Comparison of ENCODE assay signal across 1 cellular context in the genomic region with DNA sequence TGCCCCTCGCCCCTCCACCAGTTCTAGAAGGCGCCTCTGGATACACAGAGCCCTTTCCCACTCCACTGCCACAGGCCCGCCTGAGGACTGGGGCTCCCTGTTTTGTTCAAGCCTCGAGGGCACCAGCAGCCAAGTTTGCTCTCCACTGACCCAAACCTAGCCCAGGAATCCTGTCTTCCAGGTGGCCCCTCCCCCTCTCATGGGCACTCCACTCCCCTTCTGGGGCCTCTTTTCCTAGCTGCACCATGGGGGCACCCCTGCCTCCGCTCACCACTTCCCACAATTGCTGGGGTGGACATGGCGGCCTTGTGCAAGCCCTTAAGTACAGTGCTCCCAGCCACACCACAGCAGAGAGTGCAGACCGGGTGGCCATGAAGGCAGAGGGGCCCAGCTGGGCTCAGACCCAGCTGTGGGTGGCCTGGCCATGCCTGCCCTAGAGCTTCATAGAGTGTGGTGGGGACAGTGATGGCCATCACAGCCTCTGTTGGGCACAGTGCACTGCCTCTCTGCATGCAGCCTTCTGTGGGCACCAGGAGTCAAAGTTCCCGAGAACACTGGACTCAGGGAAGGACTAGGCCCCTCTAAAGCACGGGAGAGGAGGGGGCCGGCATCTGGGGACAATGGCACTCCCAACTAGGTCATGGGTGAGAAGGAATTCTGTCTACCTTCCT.
TF ChIP-seq lines count a peak whose summit lies in the region.

No MANE protein-coding gene starts in this region.

TF ChIP-seq in WTC11, 78 proteins besides CTCF, POLR2A, EP300 and RAD21:
- TF ChIP-seq SOX15 (CRISPR knock-in tag; IDR thresholded peaks at IDR 0.05) (no peak), ZNF396 (CRISPR knock-in tag; IDR thresholded peaks at IDR 0.05; ENCODE audit: borderline replicate concordance) (no peak), HMGA2 (CRISPR knock-in tag; IDR thresholded peaks at IDR 0.05) (no peak)
- TF ChIP-seq, protein P1, sequence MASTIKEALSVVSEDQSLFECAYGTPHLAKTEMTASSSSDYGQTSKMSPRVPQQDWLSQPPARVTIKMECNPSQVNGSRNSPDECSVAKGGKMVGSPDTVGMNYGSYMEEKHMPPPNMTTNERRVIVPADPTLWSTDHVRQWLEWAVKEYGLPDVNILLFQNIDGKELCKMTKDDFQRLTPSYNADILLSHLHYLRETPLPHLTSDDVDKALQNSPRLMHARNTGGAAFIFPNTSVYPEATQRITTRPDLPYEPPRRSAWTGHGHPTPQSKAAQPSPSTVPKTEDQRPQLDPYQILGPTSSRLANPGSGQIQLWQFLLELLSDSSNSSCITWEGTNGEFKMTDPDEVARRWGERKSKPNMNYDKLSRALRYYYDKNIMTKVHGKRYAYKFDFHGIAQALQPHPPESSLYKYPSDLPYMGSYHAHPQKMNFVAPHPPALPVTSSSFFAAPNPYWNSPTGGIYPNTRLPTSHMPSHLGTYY (CRISPR knock-in tag; IDR thresholded peaks at IDR 0.05): no peak
- TF ChIP-seq, protein P2, sequence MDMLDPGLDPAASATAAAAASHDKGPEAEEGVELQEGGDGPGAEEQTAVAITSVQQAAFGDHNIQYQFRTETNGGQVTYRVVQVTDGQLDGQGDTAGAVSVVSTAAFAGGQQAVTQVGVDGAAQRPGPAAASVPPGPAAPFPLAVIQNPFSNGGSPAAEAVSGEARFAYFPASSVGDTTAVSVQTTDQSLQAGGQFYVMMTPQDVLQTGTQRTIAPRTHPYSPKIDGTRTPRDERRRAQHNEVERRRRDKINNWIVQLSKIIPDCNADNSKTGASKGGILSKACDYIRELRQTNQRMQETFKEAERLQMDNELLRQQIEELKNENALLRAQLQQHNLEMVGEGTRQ (CRISPR knock-in tag; IDR thresholded peaks at IDR 0.05): no peak
- TF ChIP-seq, protein P3, sequence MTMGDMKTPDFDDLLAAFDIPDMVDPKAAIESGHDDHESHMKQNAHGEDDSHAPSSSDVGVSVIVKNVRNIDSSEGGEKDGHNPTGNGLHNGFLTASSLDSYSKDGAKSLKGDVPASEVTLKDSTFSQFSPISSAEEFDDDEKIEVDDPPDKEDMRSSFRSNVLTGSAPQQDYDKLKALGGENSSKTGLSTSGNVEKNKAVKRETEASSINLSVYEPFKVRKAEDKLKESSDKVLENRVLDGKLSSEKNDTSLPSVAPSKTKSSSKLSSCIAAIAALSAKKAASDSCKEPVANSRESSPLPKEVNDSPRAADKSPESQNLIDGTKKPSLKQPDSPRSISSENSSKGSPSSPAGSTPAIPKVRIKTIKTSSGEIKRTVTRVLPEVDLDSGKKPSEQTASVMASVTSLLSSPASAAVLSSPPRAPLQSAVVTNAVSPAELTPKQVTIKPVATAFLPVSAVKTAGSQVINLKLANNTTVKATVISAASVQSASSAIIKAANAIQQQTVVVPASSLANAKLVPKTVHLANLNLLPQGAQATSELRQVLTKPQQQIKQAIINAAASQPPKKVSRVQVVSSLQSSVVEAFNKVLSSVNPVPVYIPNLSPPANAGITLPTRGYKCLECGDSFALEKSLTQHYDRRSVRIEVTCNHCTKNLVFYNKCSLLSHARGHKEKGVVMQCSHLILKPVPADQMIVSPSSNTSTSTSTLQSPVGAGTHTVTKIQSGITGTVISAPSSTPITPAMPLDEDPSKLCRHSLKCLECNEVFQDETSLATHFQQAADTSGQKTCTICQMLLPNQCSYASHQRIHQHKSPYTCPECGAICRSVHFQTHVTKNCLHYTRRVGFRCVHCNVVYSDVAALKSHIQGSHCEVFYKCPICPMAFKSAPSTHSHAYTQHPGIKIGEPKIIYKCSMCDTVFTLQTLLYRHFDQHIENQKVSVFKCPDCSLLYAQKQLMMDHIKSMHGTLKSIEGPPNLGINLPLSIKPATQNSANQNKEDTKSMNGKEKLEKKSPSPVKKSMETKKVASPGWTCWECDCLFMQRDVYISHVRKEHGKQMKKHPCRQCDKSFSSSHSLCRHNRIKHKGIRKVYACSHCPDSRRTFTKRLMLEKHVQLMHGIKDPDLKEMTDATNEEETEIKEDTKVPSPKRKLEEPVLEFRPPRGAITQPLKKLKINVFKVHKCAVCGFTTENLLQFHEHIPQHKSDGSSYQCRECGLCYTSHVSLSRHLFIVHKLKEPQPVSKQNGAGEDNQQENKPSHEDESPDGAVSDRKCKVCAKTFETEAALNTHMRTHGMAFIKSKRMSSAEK (CRISPR knock-in tag; IDR thresholded peaks at IDR 0.05; ENCODE audit: borderline replicate concordance): no peak
